Comparison of ENCODE assay signal across 11 cellular contexts in genomic region chr1:45913183-45913924, GRCh38.
DNase-seq lines count a peak whose midpoint lies in the region; ATAC-seq, FAIRE-seq and TF ChIP-seq lines count a peak whose summit lies in the region.
"Had no signal": no experiment of that assay in that cellular context is flagged by ENCODE, and none has a peak within 500 bp of the region (broad histone marks: within the 10 kb centered on the region; RNA-seq: fewer than 3 reads in every experiment).

No MANE protein-coding gene starts in this region.

- no peak overlapping the region for H2AFZ ChIP-seq in HepG2 (ENCODE audit: low read length)

- TF ChIP-seq CTCF in liver (IDR thresholded peaks at IDR 0.05; ENCODE audit: low read depth, low read length, missing input control) (no peak), HepG2 (CRISPR knock-in tag; IDR thresholded peaks at IDR 0.05) (no peak)
- no peak for TF ChIP-seq CTCF in CD4-positive, alpha-beta T cell (IDR thresholded peaks at IDR 0.05)

- H3K18ac ChIP-seq in mesendoderm (ENCODE audit: low read length) = no peak overlapping the region

- no peak for DNase-seq in HepG2 (ENCODE audit: low spot score)
- peak in 40 of 61 donors; percentile 3 to 82 (median 20) for DNase-seq in caudate nucleus (lab: John Stamatoyannopoulos, UW)
- peak; percentile 94 for DNase-seq in mesendoderm
- DNase-seq in naive thymus-derived CD4-positive, alpha-beta T cell = no peak
- DNase-seq in stimulated activated CD4-positive, alpha-beta T cell treated with anti-CD3 and anti-CD28 coated beads, Interleukin-4, amount 100 ng/mL, for 24 hours = no peak
- DNase-seq in NCI-H82 (lab: John Stamatoyannopoulos, UW) = no peak
- DNase-seq in CD4-positive, alpha-beta T cell = no peak
- DNase-seq: COR-L47, T-helper 9 cell had no signal

- H3K27me3 ChIP-seq in liver (ENCODE audit: control insufficient read depth in 4 of 4, insufficient read depth in 4 of 4, low read length in 3 of 4) (no peaks in the 10 kb centered on the region), HepG2 (ENCODE audit: control insufficient read depth in 1 of 2, insufficient read depth in 2 of 2, low read length in 2 of 2) (no peaks in the 10 kb centered on the region), mesendoderm (ENCODE audit: insufficient read depth, low read length, poor library complexity) (no peaks in the 10 kb centered on the region)
- H3K27me3 ChIP-seq in naive thymus-derived CD4-positive, alpha-beta T cell (ENCODE audit: control insufficient read depth in 2 of 2, insufficient read depth in 2 of 2, low read length in 2 of 2) = no peaks in the 10 kb centered on the region
- H3K27me3 ChIP-seq in CD4-positive, alpha-beta T cell (ENCODE audit: control insufficient read depth, insufficient read depth, low read length) = no peaks in the 10 kb centered on the region
- H3K27me3 ChIP-seq: foreskin keratinocyte had no signal

- H3K9me3 Mint-ChIP-seq in naive thymus-derived CD4-positive, alpha-beta T cell = no peaks in the 10 kb centered on the region
- H3K9me3 Mint-ChIP-seq in CD4-positive, alpha-beta T cell = no peaks in the 10 kb centered on the region

- no peak overlapping the region for H3K4me3 ChIP-seq in liver (ENCODE audit: low read depth in 1 of 3, low read length in 3 of 3)
- H3K4me3 ChIP-seq in HepG2 (replicated peaks in 1 of 3; ENCODE audit: insufficient read depth in 1 of 3, low read depth in 2 of 3, low read length in 3 of 3) = no peak overlapping the region
- H3K4me3 ChIP-seq in mesendoderm (ENCODE audit: low read length) = no peak overlapping the region
- no peak overlapping the region for H3K4me3 ChIP-seq in naive thymus-derived CD4-positive, alpha-beta T cell (ENCODE audit: low read length)

- intact Hi-C loops in HepG2 (cut with micrococcal nuclease; ENCODE audit: unreplicated experiment) = no loop called here
- intact Hi-C loops in naive thymus-derived CD4-positive, alpha-beta T cell (cut with micrococcal nuclease) = no loop called here
- intact Hi-C loops in CD4-positive, alpha-beta T cell (cut with DNase I, micrococcal nuclease) = no loop called here

- peak overlapping the region; percentile 70 for H3K4ac ChIP-seq in mesendoderm (ENCODE audit: low read depth, low read length)

- TF ChIP-seq EP300 in HepG2 (IDR thresholded peaks at IDR 0.05; ENCODE audit: low read depth in 2 of 2, low read length in 2 of 2) (no peak), HepG2 (CRISPR knock-in tag; IDR thresholded peaks at IDR 0.05; ENCODE audit: borderline replicate concordance) (no peak)

- peaks cover 1% of the 10 kb centered on the region for H3K79me1 ChIP-seq in mesendoderm (ENCODE audit: low read length)

- CTCF ChIA-PET in HepG2 (lab: Yijun Ruan, JAX; ENCODE audit: low intra/inter-chr PET ratio, low total read pairs) = no interaction called here
- CTCF ChIA-PET in naive thymus-derived CD4-positive, alpha-beta T cell (lab: Charles Lee) = no interaction called here
- CTCF ChIA-PET in CD4-positive, alpha-beta T cell (lab: Charles Lee) = no interaction called here

- peaks cover 2% of the 10 kb centered on the region for H3K79me2 ChIP-seq in HepG2 (ENCODE audit: insufficient read depth, low read length)
- no peaks in the 10 kb centered on the region for H3K79me2 ChIP-seq in mesendoderm (ENCODE audit: control insufficient read depth, insufficient read depth, low read length)

- H3K56ac ChIP-seq in mesendoderm (ENCODE audit: low read length) = peak overlapping the region; percentile 68

- no peak overlapping the region for H2AK5ac ChIP-seq in mesendoderm (ENCODE audit: low read length)

- no TSS peak for BruUV-seq in HepG2 (replicated peaks; lab: Mats Ljungman, UMichigan)

- POLR2A ChIA-PET in HepG2 (lab: Yijun Ruan, JAX) = no interaction called here
- POLR2A ChIA-PET in naive thymus-derived CD4-positive, alpha-beta T cell (lab: Charles Lee) = no interaction called here
- POLR2A ChIA-PET in CD4-positive, alpha-beta T cell (lab: Charles Lee) = no interaction called here

- H3K4me1 Mint-ChIP-seq in naive thymus-derived CD4-positive, alpha-beta T cell = no peaks in the 10 kb centered on the region
- no peaks in the 10 kb centered on the region for H3K4me1 Mint-ChIP-seq in CD4-positive, alpha-beta T cell (ENCODE audit: low read depth)

- in situ Hi-C loops in HepG2 (cut with HindIII; ENCODE audit: extremely low pct_ligation_motif_present, low pct_unique_long_range_greater_than_20kb) = no loop called here

- peaks cover 0 to 4% (median 0%) of the 10 kb centered on the region in 5 donors for H3K36me3 Mint-ChIP-seq in naive thymus-derived CD4-positive, alpha-beta T cell
- no peaks in the 10 kb centered on the region for H3K36me3 Mint-ChIP-seq in CD4-positive, alpha-beta T cell (ENCODE audit: low read depth)

- no peak for FAIRE-seq in HepG2 (lab: Jason Lieb, UNC)

- H3K27ac ChIP-seq in liver (ENCODE audit: low read depth in 1 of 2, low read length in 2 of 2) (no peak overlapping the region), HepG2 (ENCODE audit: extremely low read length, insufficient read depth, low read length) (no peak overlapping the region), caudate nucleus (ENCODE audit: low read depth, low read length) (peak overlapping the region; percentile 22), mesendoderm (ENCODE audit: low read depth, low read length) (no peak overlapping the region)
- H3K27ac ChIP-seq in naive thymus-derived CD4-positive, alpha-beta T cell (ENCODE audit: low read depth, low read length) = no peak overlapping the region
- H3K27ac ChIP-seq in CD4-positive, alpha-beta T cell (ENCODE audit: low read depth, low read length) = no peak overlapping the region
- H3K27ac ChIP-seq: foreskin keratinocyte had no signal

- no peak for TF ChIP-seq RAD21 in liver (IDR thresholded peaks at IDR 0.05)
- no peak for TF ChIP-seq RAD21 in HepG2 (CRISPR knock-in tag; IDR thresholded peaks at IDR 0.05)

- H3K23ac ChIP-seq in mesendoderm (ENCODE audit: low read length) = no peak overlapping the region

- 77% methylated on average over 9 of the region's 9 CpGs for WGBS in liver
- whole genome bisulfite sequencing in HepG2 (ENCODE audit: low lambda C conversion rate) = 92% methylated on average over 9 of the region's 9 CpGs
- WGBS in mesendoderm (ENCODE audit: extremely low coverage, insufficient coverage, low lambda C conversion rate) = no CpG with 5 or more reads among the region's 9 CpGs

- H3K4me2 ChIP-seq in HepG2 (ENCODE audit: low read depth, low read length) (no peak overlapping the region), mesendoderm (ENCODE audit: low read length) (no peak overlapping the region)

- H4K8ac ChIP-seq in mesendoderm (ENCODE audit: low read depth, low read length) = no peak overlapping the region

- H3K9ac ChIP-seq in liver (ENCODE audit: low read depth in 1 of 2, low read length in 2 of 2) (no peak overlapping the region), HepG2 (ENCODE audit: insufficient read depth, low read depth, low read length) (no peak overlapping the region), mesendoderm (ENCODE audit: low read length) (no peak overlapping the region)

- H3K27me3 Mint-ChIP-seq in naive thymus-derived CD4-positive, alpha-beta T cell = no peaks in the 10 kb centered on the region
- H3K27me3 Mint-ChIP-seq in CD4-positive, alpha-beta T cell = no peaks in the 10 kb centered on the region

- ATAC-seq in HepG2 = no peak
- no peak for ATAC-seq in naive thymus-derived CD4-positive, alpha-beta T cell
- no peak for ATAC-seq in CD4-positive, alpha-beta T cell (ENCODE audit: poor library complexity)
- ATAC-seq: foreskin keratinocyte had no signal

- H3K4me1 ChIP-seq in liver (ENCODE audit: control insufficient read depth in 4 of 4, insufficient read depth in 4 of 4, low read length in 3 of 4) = no peaks in the 10 kb centered on the region
- peaks cover 15% of the 10 kb centered on the region for H3K4me1 ChIP-seq in HepG2 (ENCODE audit: insufficient read depth, low read length)
- H3K4me1 ChIP-seq in mesendoderm (ENCODE audit: control insufficient read depth, low read depth, low read length) = peaks cover 12% of the 10 kb centered on the region
- no peaks in the 10 kb centered on the region for H3K4me1 ChIP-seq in naive thymus-derived CD4-positive, alpha-beta T cell (ENCODE audit: control insufficient read depth in 2 of 2, insufficient read depth in 2 of 2, low read length in 2 of 2)
- H3K4me1 ChIP-seq: foreskin keratinocyte had no signal

- peak overlapping the region; percentile 25 for H2BK5ac ChIP-seq in mesendoderm (ENCODE audit: low read length)

- no peaks in the 10 kb centered on the region for H4K20me1 ChIP-seq in HepG2 (ENCODE audit: insufficient read depth, low read length)

- H3K4me3 Mint-ChIP-seq in naive thymus-derived CD4-positive, alpha-beta T cell = no peak overlapping the region
- H3K4me3 Mint-ChIP-seq in CD4-positive, alpha-beta T cell = no peak overlapping the region

- H4K5ac ChIP-seq in mesendoderm (ENCODE audit: low read length) = no peak overlapping the region

- no peaks in the 10 kb centered on the region for H3K36me3 ChIP-seq in liver (ENCODE audit: control insufficient read depth in 4 of 4, insufficient read depth in 3 of 4, low read depth in 1 of 4, low read length in 3 of 4)
- H3K36me3 ChIP-seq in HepG2 (replicated peaks in 1 of 2; ENCODE audit: control insufficient read depth in 1 of 2, insufficient read depth in 2 of 2, low read length in 2 of 2) = 0 out of 5 replicates have a peak, but pooled peaks cover 2 to 10% of the 10 kb centered on the region in 2 experiments
- H3K36me3 ChIP-seq in mesendoderm (ENCODE audit: control insufficient read depth, insufficient read depth, low read length) = no peaks in the 10 kb centered on the region
- H3K36me3 ChIP-seq in naive thymus-derived CD4-positive, alpha-beta T cell (ENCODE audit: control insufficient read depth in 2 of 3, insufficient read depth in 3 of 3, low read length in 3 of 3) = no peaks in the 10 kb centered on the region

- no peak overlapping the region for H2BK120ac ChIP-seq in mesendoderm (ENCODE audit: low read depth, low read length)

- H2BK15ac ChIP-seq in mesendoderm (replicated peaks; ENCODE audit: low read depth) = peak overlapping the region; percentile 28

- no peaks in the 10 kb centered on the region for H3K9me3 ChIP-seq in liver (ENCODE audit: control insufficient read depth in 4 of 4, low read length in 3 of 4)
- no peaks in the 10 kb centered on the region for H3K9me3 ChIP-seq in HepG2 (ENCODE audit: low read length)
- no peaks in the 10 kb centered on the region for H3K9me3 ChIP-seq in naive thymus-derived CD4-positive, alpha-beta T cell (ENCODE audit: control insufficient read depth in 2 of 3, low read length in 3 of 3)
- no peaks in the 10 kb centered on the region for H3K9me3 ChIP-seq in CD4-positive, alpha-beta T cell (ENCODE audit: control insufficient read depth, low read length)

- no peak overlapping the region for H3K27ac Mint-ChIP-seq in naive thymus-derived CD4-positive, alpha-beta T cell
- no peak overlapping the region for H3K27ac Mint-ChIP-seq in CD4-positive, alpha-beta T cell

- no peak for TF ChIP-seq POLR2A in HepG2 (IDR thresholded peaks at IDR 0.05; ENCODE audit: insufficient read depth in 1 of 2, low read depth in 2 of 2, low read length in 2 of 2)

TF ChIP-seq in liver, 16 proteins besides CTCF, POLR2A, EP300 and RAD21:
- TF ChIP-seq NR2F2 (IDR thresholded peaks at IDR 0.05) = peak; percentile 27
- TF ChIP-seq FOXA2 (IDR thresholded peaks at IDR 0.05) = no peak
TF ChIP-seq in liver: peak in this region for 1.

TF ChIP-seq in HepG2, 621 proteins besides CTCF, POLR2A, EP300 and RAD21:
- TF ChIP-seq NFE2L2 (IDR thresholded peaks at IDR 0.05; ENCODE audit: low read length) = no peak
- no peak for TF ChIP-seq SNAI1 (CRISPR knock-in tag; IDR thresholded peaks at IDR 0.05; ENCODE audit: borderline replicate concordance)
- no peak for TF ChIP-seq SUZ12 (IDR thresholded peaks at IDR 0.05; ENCODE audit: low read depth, low read length)
TF ChIP-seq in HepG2: peak in this region for 0.

Comparison
In these comparisons a context has a peak if more than half of its experiments do, and no peak if none do; other contexts are left out.
1. DNase-seq: peak in caudate nucleus (40 of 61) and mesendoderm (single experiment); none in HepG2 (single experiment), naive thymus-derived CD4-positive, alpha-beta T cell (0 of 9), stimulated activated CD4-positive, alpha-beta T cell treated with anti-CD3 and anti-CD28 coated beads, Interleukin-4, amount 100 ng/mL, for 24 hours (single experiment), NCI-H82 (single experiment) and CD4-positive, alpha-beta T cell (0 of 10).